ENCODE assay signal across 18 cellular contexts in the genomic region with DNA sequence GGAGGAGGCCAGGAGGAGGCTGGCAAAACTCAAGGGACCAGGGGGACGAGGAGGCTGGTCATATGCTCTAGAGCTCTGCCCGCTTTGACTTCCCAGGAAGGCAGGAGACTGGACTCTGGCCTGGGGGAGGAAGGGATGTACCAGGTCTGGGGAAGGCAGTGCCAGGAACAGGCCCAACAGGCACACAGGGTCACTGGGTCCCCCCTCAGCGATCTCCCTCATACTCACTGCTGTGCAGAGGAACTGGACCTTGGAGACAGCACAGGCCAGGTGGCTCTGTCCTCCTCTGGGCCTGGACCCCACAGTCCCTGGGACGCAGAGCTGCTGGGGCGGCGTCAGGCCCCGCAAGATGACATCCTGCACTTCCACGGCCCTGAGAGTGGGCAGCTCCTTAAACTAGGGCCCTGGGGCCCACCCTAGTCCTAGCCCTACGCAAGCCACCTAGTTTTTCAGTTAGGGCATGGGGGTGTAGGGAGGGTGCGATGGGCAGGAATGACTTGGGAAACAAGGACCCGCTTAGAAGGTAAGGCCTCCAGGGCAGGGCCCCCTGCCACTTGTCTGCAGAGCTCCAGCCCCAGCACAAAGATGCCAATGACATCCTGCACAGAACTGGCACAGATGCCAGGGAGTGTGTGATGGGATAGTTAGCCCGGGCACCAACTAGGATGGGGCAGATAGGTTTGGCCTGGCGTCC. TPM values are rescaled to one million over a fixed set of nuclear protein-coding genes. Genes with fewer than 3 reads are reported as not detected.
"Had no signal": no experiment of that assay in that cellular context is flagged by ENCODE, and none has a peak within 500 bp of the region (broad histone marks: within the 10 kb centered on the region; RNA-seq: fewer than 3 reads in every experiment).

No MANE protein-coding gene starts in this region.

- H3K4me3 Mint-ChIP-seq: activated CD4-positive, alpha-beta memory T cell treated with anti-CD3 and anti-CD28 coated beads, Interleukin-2, amount 10 ng/mL, durations not matched to agents 7 days and 5 days; activated CD4-positive, alpha-beta T cell treated with anti-CD3 and anti-CD28 coated beads for 36 hours; activated naive CD4-positive, alpha-beta T cell treated with anti-CD3 and anti-CD28 coated beads, Interleukin-2, amount 50 U/mL, for 24 hours; neural progenitor cell; stimulated activated memory B cell treated with anti-CD40 and anti-IgM and Interleukin-4, amounts not matched to agents 10 μg/mL and 1 μg/mL and 100 μg/mL, for 72 hours had no signal

- H3K27ac Mint-ChIP-seq: activated CD4-positive, alpha-beta memory T cell treated with anti-CD3 and anti-CD28 coated beads, Interleukin-2, amount 10 ng/mL, durations not matched to agents 7 days and 5 days; activated CD4-positive, alpha-beta T cell treated with anti-CD3 and anti-CD28 coated beads for 36 hours; activated naive CD4-positive, alpha-beta T cell treated with anti-CD3 and anti-CD28 coated beads, Interleukin-2, amount 50 U/mL, for 24 hours; neural progenitor cell; stimulated activated memory B cell treated with anti-CD40 and anti-IgM and Interleukin-4, amounts not matched to agents 10 μg/mL and 1 μg/mL and 100 μg/mL, for 72 hours had no signal

- H3K4me1 ChIP-seq: breast epithelium, left lung, neural progenitor cell, parathyroid adenoma had no signal

- H3K4me1 Mint-ChIP-seq: activated CD4-positive, alpha-beta memory T cell treated with anti-CD3 and anti-CD28 coated beads, Interleukin-2, amount 10 ng/mL, durations not matched to agents 7 days and 5 days; activated CD4-positive, alpha-beta T cell treated with anti-CD3 and anti-CD28 coated beads for 36 hours; activated naive CD4-positive, alpha-beta T cell treated with anti-CD3 and anti-CD28 coated beads, Interleukin-2, amount 50 U/mL, for 24 hours; neural progenitor cell; stimulated activated memory B cell treated with anti-CD40 and anti-IgM and Interleukin-4, amounts not matched to agents 10 μg/mL and 1 μg/mL and 100 μg/mL, for 72 hours had no signal

- H3K4me3 ChIP-seq: breast epithelium, dorsolateral prefrontal cortex, esophagus squamous epithelium, left lung, neural progenitor cell, upper lobe of left lung had no signal

- H3K9ac ChIP-seq: neural progenitor cell, parathyroid adenoma had no signal

- H3K27me3 ChIP-seq: breast epithelium, dorsolateral prefrontal cortex, left lung, neural progenitor cell, upper lobe of left lung had no signal

- H3K36me3 Mint-ChIP-seq: activated naive CD4-positive, alpha-beta T cell treated with anti-CD3 and anti-CD28 coated beads, Interleukin-2, amount 50 U/mL, for 24 hours; neural progenitor cell; stimulated activated memory B cell treated with anti-CD40 and anti-IgM and Interleukin-4, amounts not matched to agents 10 μg/mL and 1 μg/mL and 100 μg/mL, for 72 hours had no signal

- H3K27ac ChIP-seq: breast epithelium, dorsolateral prefrontal cortex, esophagus squamous epithelium, left lung, neural progenitor cell, parathyroid adenoma, upper lobe of left lung had no signal

- DNase-seq: activated CD4-positive, alpha-beta memory T cell treated with anti-CD3 and anti-CD28 coated beads, Interleukin-2, amount 10 ng/mL, durations not matched to agents 7 days and 5 days; activated CD4-positive, alpha-beta T cell treated with anti-CD3 and anti-CD28 coated beads for 36 hours; amygdala; esophagus squamous epithelium; foreskin fibroblast; mesendoderm; retina; small intestine; T-helper 9 cell had no signal

- H3K79me2 ChIP-seq: parathyroid adenoma had no signal

- H3K9me3 ChIP-seq: upper lobe of left lung had no signal

- ATAC-seq: activated CD4-positive, alpha-beta T cell treated with anti-CD3 and anti-CD28 coated beads for 36 hours; left lung; stimulated activated memory B cell treated with anti-CD40 and anti-IgM and Interleukin-4, amounts not matched to agents 10 μg/mL and 1 μg/mL and 100 μg/mL, for 72 hours had no signal

- H3K36me3 ChIP-seq: breast epithelium, esophagus squamous epithelium, left lung, neural progenitor cell, upper lobe of left lung had no signal

- H3K9me3 Mint-ChIP-seq: activated CD4-positive, alpha-beta memory T cell treated with anti-CD3 and anti-CD28 coated beads, Interleukin-2, amount 10 ng/mL, durations not matched to agents 7 days and 5 days; activated naive CD4-positive, alpha-beta T cell treated with anti-CD3 and anti-CD28 coated beads, Interleukin-2, amount 50 U/mL, for 24 hours had no signal

- H3K27me3 Mint-ChIP-seq: activated CD4-positive, alpha-beta memory T cell treated with anti-CD3 and anti-CD28 coated beads, Interleukin-2, amount 10 ng/mL, durations not matched to agents 7 days and 5 days; activated CD4-positive, alpha-beta T cell treated with anti-CD3 and anti-CD28 coated beads for 36 hours; activated naive CD4-positive, alpha-beta T cell treated with anti-CD3 and anti-CD28 coated beads, Interleukin-2, amount 50 U/mL, for 24 hours had no signal

- H2AFZ ChIP-seq: neural progenitor cell, parathyroid adenoma had no signal

- H3K4me2 ChIP-seq: neural progenitor cell had no signal

RNA-seq across cellular contexts. Expression of gene HTRA3, which starts 59.5 kb away (rescaled TPM):
- total RNA-seq: activated CD4-positive, alpha-beta memory T cell treated with anti-CD3 and anti-CD28 coated beads, Interleukin-2, amount 10 ng/mL, durations not matched to agents 7 days and 5 days; activated CD4-positive, alpha-beta T cell treated with anti-CD3 and anti-CD28 coated beads for 36 hours; SK-MEL-5 had no signal
